Comparison of ENCODE assay signal across 24 cellular contexts in genomic region chrX:153357877-153358276, GRCh38. TPM values are rescaled to one million over a fixed set of nuclear protein-coding genes. Genes with fewer than 3 reads are reported as not detected.
"Had no signal": no experiment of that assay in that cellular context is flagged by ENCODE, and none has a peak within 500 bp of the region (broad histone marks: within the 10 kb centered on the region; RNA-seq: fewer than 3 reads in every experiment).

No MANE protein-coding gene starts in this region.

- H3K36me3 ChIP-seq: SJCRH30 had no signal

- H3K9ac ChIP-seq: KMS-11 had no signal

- H3K27ac ChIP-seq: KMS-11, SJCRH30 had no signal

- H3K4me2 ChIP-seq: KMS-11 had no signal

- H3K4me3 ChIP-seq: SJCRH30 had no signal

- ATAC-seq: HepG2, SK-N-SH treated with all-trans-retinoic acid at 6 μM for 48 hours had no signal

- DNase-seq: IMR-90, Kasumi-1, MM.1S, NCI-H1092 treated with DMSO at 0.1 percent for 48 hours, NCI-H1436, NCI-H187, NCI-H2029, NCI-H2081 treated with DMSO at 0.1 percent for 48 hours, NCI-H2171, NCI-H226, NCI-H446, NCI-H510A, NCI-H524 treated with DMSO at 0.1 percent for 48 hours, NCI-H69, NCI-H774, RPMI8226, SHP77, SJCRH30 had no signal

- FAIRE-seq: HepG2, RCC 7860 had no signal

- H3K27me3 ChIP-seq: SJCRH30 had no signal

- H3K4me1 ChIP-seq: SJCRH30 had no signal

- H3K9me3 ChIP-seq: SJCRH30 had no signal

RNA-seq across cellular contexts. Expression of gene PNMA6F, which starts 36.3 kb away (rescaled TPM):
- total RNA-seq: HepG2, HT1080, IMR-90, M059J, SJCRH30 had no signal

RNA-seq across cellular contexts. Expression of gene PNMA6E, which starts 43.3 kb away (rescaled TPM):
- total RNA-seq: HepG2, IMR-90, M059J, SJCRH30 had no signal

RNA-seq across cellular contexts. Expression of gene ZFP92, which starts 53.4 kb away (rescaled TPM):
- total RNA-seq: M059J, SJCRH30 had no signal
